In genomic region chr14:75223664-75224154, GRCh38 we compare ENCODE assay signal across 8 cellular contexts. TPM values are rescaled to one million over a fixed set of nuclear protein-coding genes. Genes with fewer than 3 reads are reported as not detected.
DNase-seq lines count a peak whose midpoint lies in the region; ATAC-seq, FAIRE-seq and TF ChIP-seq lines count a peak whose summit lies in the region.

No MANE protein-coding gene starts in this region.

- 43 to 44% methylated on average over 4 of the region's 4 CpGs for WGBS in endodermal cell (ENCODE audit: insufficient coverage in 1 of 2, insufficient read length in 1 of 2), 2 experiments
- 8% methylated on average over 4 of the region's 4 CpGs for whole genome bisulfite sequencing in smooth muscle cell (ENCODE audit: low lambda C conversion rate)

- H4K20me1 ChIP-seq in smooth muscle cell (ENCODE audit: low read depth): no peaks in the 10 kb centered on the region

- H3K4me3 ChIP-seq in endodermal cell (ENCODE audit: low read length): no peak overlapping the region
- H3K4me3 ChIP-seq in smooth muscle cell: no peak overlapping the region

- H3K27me3 ChIP-seq in endodermal cell (ENCODE audit: control insufficient read depth, insufficient read depth, low read length, poor library complexity, severe bottlenecking): no peaks in the 10 kb centered on the region
- H3K27me3 ChIP-seq in smooth muscle cell (ENCODE audit: low read depth): no peaks in the 10 kb centered on the region

- FAIRE-seq in D721Med (lab: Jason Lieb, UNC): no peak

- H3K36me3 ChIP-seq in endodermal cell (ENCODE audit: control insufficient read depth, insufficient read depth, low read length) (no peaks in the 10 kb centered on the region), smooth muscle cell (ENCODE audit: low read depth) (no peaks in the 10 kb centered on the region)

- H3K27me3 Mint-ChIP-seq in endodermal cell (ENCODE audit: insufficient read depth): peaks cover 1% of the 10 kb centered on the region

- no peak overlapping the region for H2AFZ ChIP-seq in smooth muscle cell (ENCODE audit: low read depth)

- TF ChIP-seq CTCF in endodermal cell (conservative IDR thresholded peaks at IDR 0.05) (no peak), smooth muscle cell (IDR thresholded peaks at IDR 0.05; ENCODE audit: borderline replicate concordance, insufficient read depth, poor library complexity, severe bottlenecking) (no peak), D721Med (IDR thresholded peaks at IDR 0.05; ENCODE audit: insufficient read depth, missing control alignments) (no peak)

- H3K27ac Mint-ChIP-seq in endodermal cell: peak overlapping the region; percentile 94

- H3K9me3 ChIP-seq in endodermal cell (ENCODE audit: control insufficient read depth, low read length): no peaks in the 10 kb centered on the region
- H3K9me3 ChIP-seq in smooth muscle cell (replicated peaks; ENCODE audit: low read depth): no peaks in the 10 kb centered on the region

- H3K79me2 ChIP-seq in smooth muscle cell (ENCODE audit: low read depth): no peaks in the 10 kb centered on the region

- peak overlapping the region; percentile 5 for H3K4me3 Mint-ChIP-seq in endodermal cell

- H3K9me3 Mint-ChIP-seq in endodermal cell: no peaks in the 10 kb centered on the region

- no peaks in the 10 kb centered on the region for H3K36me3 Mint-ChIP-seq in endodermal cell (ENCODE audit: low read depth)

- peaks cover 10% of the 10 kb centered on the region for H3F3A ChIP-seq in smooth muscle cell (ENCODE audit: low read depth)

- peak; percentile 37 for ATAC-seq in GM21367 (IDR thresholded peaks at IDR 0.05; ENCODE audit: unreplicated experiment)

- H3K4me1 Mint-ChIP-seq in endodermal cell: peaks cover 34% of the 10 kb centered on the region

- peak; percentile 75 to 79 for DNase-seq in AML-193 (lab: John Stamatoyannopoulos, UW)
- peak; percentile 26 for DNase-seq in NCI-H146 treated with DMSO at 0.1 percent for 48 hours (lab: John Stamatoyannopoulos, UW; ENCODE audit: unreplicated experiment)
- DNase-seq in endodermal cell: peak; percentile 85
- no peak for DNase-seq in smooth muscle cell (lab: John Stamatoyannopoulos, UW; ENCODE audit: unreplicated experiment)
- DNase-seq in OCI-M2 (lab: John Stamatoyannopoulos, UW; ENCODE audit: unreplicated experiment): no peak
- DNase-seq in NCI-H187 treated with DMSO at 0.1 percent for 48 hours (lab: John Stamatoyannopoulos, UW): no peak
- no peak for DNase-seq in D721Med (ENCODE audit: insufficient read length, low spot score)

- H3K9ac ChIP-seq in endodermal cell (ENCODE audit: extremely low read depth, low read length, poor library complexity, severe bottlenecking) (peak overlapping the region; percentile 6), smooth muscle cell (ENCODE audit: low read depth) (no peak overlapping the region)

- no peaks in the 10 kb centered on the region for H3K4me1 ChIP-seq in endodermal cell (ENCODE audit: control insufficient read depth, insufficient read depth, low read length)
- H3K4me1 ChIP-seq in smooth muscle cell (ENCODE audit: low read depth): peaks cover 26% of the 10 kb centered on the region

- H3K27ac ChIP-seq in endodermal cell (ENCODE audit: low read depth, low read length): peak overlapping the region; percentile 62
- H3K27ac ChIP-seq in smooth muscle cell (ENCODE audit: low read depth): no peak overlapping the region

- H3K4me2 ChIP-seq in smooth muscle cell: peak overlapping the region; percentile 52

RNA-seq across cellular contexts. Expression of gene TMED10, which starts 47.3 kb away (rescaled TPM):
- total RNA-seq in endodermal cell: 100 to 1,000 TPM; 264 to 267 TPM
- 134 TPM for polyA plus RNA-seq in endodermal cell (2013, experiment 1 of 2)
- 118 TPM for polyA plus RNA-seq in endodermal cell (2013, experiment 2 of 2)
- 566 and 645 TPM in 2 replicates for total RNA-seq in smooth muscle cell
- polyA plus RNA-seq in smooth muscle cell: 403 and 473 TPM in 2 replicates

RNA-seq across cellular contexts. Expression of gene FOS, which starts 54.9 kb away (rescaled TPM):
- total RNA-seq in endodermal cell: 10 to 100 TPM; 10.3 to 14.0 TPM
- polyA plus RNA-seq in endodermal cell (2013, experiment 1 of 2): 7.9 TPM
- polyA plus RNA-seq in endodermal cell (2013, experiment 2 of 2): 23.5 TPM
- total RNA-seq in smooth muscle cell: 1,280 and 1,300 TPM in 2 replicates
- polyA plus RNA-seq in smooth muscle cell: 1,543 and 1,567 TPM in 2 replicates

Comparison
In these comparisons a context has a peak if more than half of its experiments do, and no peak if none do; other contexts are left out.
1. DNase-seq: peak in AML-193 (2 of 2), NCI-H146 treated with DMSO at 0.1 percent for 48 hours (single experiment) and endodermal cell (single experiment); none in smooth muscle cell (single experiment), OCI-M2 (single experiment), NCI-H187 treated with DMSO at 0.1 percent for 48 hours (single experiment) and D721Med (single experiment).
2. RNA of gene FOS, which starts 54.9 kb away (total RNA-seq): 1,280 to 1,300 TPM in smooth muscle cell; 10.3 to 14.0 TPM in endodermal cell; every median in the first group is over 10 times any median in the second.